ENCODE assay signal across 2 cellular contexts in the genomic region with DNA sequence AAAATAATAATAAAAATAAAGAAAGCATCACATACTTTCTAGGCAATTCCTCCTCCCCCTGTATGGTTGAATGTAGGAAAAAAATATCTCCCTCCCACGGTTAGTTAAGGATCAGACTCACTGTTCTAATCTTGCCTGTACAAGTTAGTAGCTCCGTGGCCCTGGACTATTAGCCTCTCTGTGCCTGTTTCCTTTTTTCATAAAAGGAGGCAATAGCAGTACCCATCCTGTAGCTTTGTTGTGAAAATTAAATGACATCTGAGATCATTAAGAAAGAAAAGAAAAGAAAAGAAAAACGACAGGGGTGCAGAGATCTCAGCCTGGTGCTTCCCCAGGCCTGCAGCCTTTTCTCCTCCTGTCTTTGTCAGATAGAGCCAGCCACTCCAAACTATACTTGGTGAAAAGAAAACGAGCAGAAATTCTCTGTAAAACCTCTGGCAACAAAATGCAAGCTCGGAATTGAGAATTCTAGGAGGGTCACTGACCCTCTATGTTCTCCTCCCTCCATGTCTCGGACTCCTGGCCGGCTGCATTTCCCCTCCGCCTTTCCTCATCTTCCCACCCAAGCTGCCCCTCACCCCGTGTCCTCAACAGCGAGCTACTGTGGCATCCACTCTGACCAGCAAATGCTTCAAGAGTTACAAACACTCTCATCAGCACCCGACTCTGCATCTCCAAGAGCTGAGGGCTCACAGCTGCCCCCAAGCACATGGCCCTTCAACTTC.
TF ChIP-seq lines count a peak whose summit lies in the region.

No MANE protein-coding gene starts in this region.

TF ChIP-seq in HEK293, 187 proteins besides CTCF, POLR2A, EP300 and RAD21 (continued from another document):
- TF ChIP-seq ZNF549 (tag by site-specific recombination; IDR thresholded peaks at IDR 0.05) (no peak), ZNF266 (tag by site-specific recombination; IDR thresholded peaks at IDR 0.05; ENCODE audit: low read depth) (no peak), BCL11A (tag by site-specific recombination; IDR thresholded peaks at IDR 0.05; ENCODE audit: low read depth) (no peak), ZNF248 (tag by site-specific recombination; IDR thresholded peaks at IDR 0.05) (no peak), ZNF544 (tag by site-specific recombination; IDR thresholded peaks at IDR 0.05) (no peak), ZNF138 (tag by site-specific recombination; IDR thresholded peaks at IDR 0.05; ENCODE audit: borderline replicate concordance) (no peak), ZNF707 (tag by site-specific recombination; IDR thresholded peaks at IDR 0.05) (no peak), PRDM4 (tag by site-specific recombination; IDR thresholded peaks at IDR 0.05) (no peak), SP7 (tag by site-specific recombination; IDR thresholded peaks at IDR 0.05) (no peak)
- TF ChIP-seq, protein P1, sequence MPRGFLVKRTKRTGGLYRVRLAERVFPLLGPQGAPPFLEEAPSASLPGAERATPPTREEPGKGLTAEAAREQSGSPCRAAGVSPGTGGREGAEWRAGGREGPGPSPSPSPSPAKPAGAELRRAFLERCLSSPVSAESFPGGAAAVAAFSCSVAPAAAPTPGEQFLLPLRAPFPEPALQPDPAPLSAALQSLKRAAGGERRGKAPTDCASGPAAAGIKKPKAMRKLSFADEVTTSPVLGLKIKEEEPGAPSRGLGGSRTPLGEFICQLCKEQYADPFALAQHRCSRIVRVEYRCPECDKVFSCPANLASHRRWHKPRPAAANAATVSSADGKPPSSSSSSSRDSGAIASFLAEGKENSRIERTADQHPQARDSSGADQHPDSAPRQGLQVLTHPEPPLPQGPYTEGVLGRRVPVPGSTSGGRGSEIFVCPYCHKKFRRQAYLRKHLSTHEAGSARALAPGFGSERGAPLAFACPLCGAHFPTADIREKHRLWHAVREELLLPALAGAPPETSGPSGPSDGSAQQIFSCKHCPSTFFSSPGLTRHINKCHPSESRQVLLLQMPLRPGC (tag by site-specific recombination; IDR thresholded peaks at IDR 0.05), result no peak
- TF ChIP-seq, protein P2, sequence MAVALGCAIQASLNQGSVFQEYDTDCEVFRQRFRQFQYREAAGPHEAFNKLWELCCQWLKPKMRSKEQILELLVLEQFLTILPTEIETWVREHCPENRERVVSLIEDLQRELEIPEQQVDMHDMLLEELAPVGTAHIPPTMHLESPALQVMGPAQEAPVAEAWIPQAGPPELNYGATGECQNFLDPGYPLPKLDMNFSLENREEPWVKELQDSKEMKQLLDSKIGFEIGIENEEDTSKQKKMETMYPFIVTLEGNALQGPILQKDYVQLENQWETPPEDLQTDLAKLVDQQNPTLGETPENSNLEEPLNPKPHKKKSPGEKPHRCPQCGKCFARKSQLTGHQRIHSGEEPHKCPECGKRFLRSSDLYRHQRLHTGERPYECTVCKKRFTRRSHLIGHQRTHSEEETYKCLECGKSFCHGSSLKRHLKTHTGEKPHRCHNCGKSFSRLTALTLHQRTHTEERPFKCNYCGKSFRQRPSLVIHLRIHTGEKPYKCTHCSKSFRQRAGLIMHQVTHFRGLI (tag by site-specific recombination; IDR thresholded peaks at IDR 0.05), result no peak

TF ChIP-seq in WTC11, 78 proteins besides CTCF, POLR2A, EP300 and RAD21 (continued from another document):
- TF ChIP-seq, protein P3, sequence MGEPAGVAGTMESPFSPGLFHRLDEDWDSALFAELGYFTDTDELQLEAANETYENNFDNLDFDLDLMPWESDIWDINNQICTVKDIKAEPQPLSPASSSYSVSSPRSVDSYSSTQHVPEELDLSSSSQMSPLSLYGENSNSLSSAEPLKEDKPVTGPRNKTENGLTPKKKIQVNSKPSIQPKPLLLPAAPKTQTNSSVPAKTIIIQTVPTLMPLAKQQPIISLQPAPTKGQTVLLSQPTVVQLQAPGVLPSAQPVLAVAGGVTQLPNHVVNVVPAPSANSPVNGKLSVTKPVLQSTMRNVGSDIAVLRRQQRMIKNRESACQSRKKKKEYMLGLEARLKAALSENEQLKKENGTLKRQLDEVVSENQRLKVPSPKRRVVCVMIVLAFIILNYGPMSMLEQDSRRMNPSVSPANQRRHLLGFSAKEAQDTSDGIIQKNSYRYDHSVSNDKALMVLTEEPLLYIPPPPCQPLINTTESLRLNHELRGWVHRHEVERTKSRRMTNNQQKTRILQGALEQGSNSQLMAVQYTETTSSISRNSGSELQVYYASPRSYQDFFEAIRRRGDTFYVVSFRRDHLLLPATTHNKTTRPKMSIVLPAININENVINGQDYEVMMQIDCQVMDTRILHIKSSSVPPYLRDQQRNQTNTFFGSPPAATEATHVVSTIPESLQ (CRISPR knock-in tag; IDR thresholded peaks at IDR 0.05), result no peak
- TF ChIP-seq ATF1 (CRISPR knock-in tag; IDR thresholded peaks at IDR 0.05), result no peak
- TF ChIP-seq, protein P4, sequence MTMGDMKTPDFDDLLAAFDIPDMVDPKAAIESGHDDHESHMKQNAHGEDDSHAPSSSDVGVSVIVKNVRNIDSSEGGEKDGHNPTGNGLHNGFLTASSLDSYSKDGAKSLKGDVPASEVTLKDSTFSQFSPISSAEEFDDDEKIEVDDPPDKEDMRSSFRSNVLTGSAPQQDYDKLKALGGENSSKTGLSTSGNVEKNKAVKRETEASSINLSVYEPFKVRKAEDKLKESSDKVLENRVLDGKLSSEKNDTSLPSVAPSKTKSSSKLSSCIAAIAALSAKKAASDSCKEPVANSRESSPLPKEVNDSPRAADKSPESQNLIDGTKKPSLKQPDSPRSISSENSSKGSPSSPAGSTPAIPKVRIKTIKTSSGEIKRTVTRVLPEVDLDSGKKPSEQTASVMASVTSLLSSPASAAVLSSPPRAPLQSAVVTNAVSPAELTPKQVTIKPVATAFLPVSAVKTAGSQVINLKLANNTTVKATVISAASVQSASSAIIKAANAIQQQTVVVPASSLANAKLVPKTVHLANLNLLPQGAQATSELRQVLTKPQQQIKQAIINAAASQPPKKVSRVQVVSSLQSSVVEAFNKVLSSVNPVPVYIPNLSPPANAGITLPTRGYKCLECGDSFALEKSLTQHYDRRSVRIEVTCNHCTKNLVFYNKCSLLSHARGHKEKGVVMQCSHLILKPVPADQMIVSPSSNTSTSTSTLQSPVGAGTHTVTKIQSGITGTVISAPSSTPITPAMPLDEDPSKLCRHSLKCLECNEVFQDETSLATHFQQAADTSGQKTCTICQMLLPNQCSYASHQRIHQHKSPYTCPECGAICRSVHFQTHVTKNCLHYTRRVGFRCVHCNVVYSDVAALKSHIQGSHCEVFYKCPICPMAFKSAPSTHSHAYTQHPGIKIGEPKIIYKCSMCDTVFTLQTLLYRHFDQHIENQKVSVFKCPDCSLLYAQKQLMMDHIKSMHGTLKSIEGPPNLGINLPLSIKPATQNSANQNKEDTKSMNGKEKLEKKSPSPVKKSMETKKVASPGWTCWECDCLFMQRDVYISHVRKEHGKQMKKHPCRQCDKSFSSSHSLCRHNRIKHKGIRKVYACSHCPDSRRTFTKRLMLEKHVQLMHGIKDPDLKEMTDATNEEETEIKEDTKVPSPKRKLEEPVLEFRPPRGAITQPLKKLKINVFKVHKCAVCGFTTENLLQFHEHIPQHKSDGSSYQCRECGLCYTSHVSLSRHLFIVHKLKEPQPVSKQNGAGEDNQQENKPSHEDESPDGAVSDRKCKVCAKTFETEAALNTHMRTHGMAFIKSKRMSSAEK (CRISPR knock-in tag; IDR thresholded peaks at IDR 0.05; ENCODE audit: borderline replicate concordance), result no peak
- TF ChIP-seq STAT6 (CRISPR knock-in tag; conservative IDR thresholded peaks at IDR 0.05; ENCODE audit: low read depth), result no peak
- no peak for TF ChIP-seq AFF4 (CRISPR knock-in tag; IDR thresholded peaks at IDR 0.05; ENCODE audit: borderline replicate concordance)
- no peak for TF ChIP-seq ZNF396 (CRISPR knock-in tag; IDR thresholded peaks at IDR 0.05; ENCODE audit: borderline replicate concordance)
- TF ChIP-seq, protein P5, sequence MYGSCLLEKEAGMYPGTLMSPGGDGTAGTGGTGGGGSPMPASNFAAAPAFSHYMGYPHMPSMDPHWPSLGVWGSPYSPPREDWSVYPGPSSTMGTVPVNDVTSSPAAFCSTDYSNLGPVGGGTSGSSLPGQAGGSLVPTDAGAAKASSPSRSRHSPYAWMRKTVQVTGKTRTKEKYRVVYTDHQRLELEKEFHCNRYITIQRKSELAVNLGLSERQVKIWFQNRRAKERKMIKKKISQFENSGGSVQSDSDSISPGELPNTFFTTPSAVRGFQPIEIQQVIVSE (CRISPR knock-in tag; IDR thresholded peaks at IDR 0.05; ENCODE audit: borderline replicate concordance), result no peak
- TF ChIP-seq HMGXB4 (CRISPR knock-in tag; IDR thresholded peaks at IDR 0.05), result no peak
- TF ChIP-seq CREB1 (CRISPR knock-in tag; IDR thresholded peaks at IDR 0.05), result no peak
- no peak for TF ChIP-seq SP1 (CRISPR knock-in tag; conservative IDR thresholded peaks at IDR 0.05)
- no peak for TF ChIP-seq ELF4 (CRISPR knock-in tag; IDR thresholded peaks at IDR 0.05; ENCODE audit: low read depth)
